8 cellular contexts compared by ENCODE assay signal in the genomic region with DNA sequence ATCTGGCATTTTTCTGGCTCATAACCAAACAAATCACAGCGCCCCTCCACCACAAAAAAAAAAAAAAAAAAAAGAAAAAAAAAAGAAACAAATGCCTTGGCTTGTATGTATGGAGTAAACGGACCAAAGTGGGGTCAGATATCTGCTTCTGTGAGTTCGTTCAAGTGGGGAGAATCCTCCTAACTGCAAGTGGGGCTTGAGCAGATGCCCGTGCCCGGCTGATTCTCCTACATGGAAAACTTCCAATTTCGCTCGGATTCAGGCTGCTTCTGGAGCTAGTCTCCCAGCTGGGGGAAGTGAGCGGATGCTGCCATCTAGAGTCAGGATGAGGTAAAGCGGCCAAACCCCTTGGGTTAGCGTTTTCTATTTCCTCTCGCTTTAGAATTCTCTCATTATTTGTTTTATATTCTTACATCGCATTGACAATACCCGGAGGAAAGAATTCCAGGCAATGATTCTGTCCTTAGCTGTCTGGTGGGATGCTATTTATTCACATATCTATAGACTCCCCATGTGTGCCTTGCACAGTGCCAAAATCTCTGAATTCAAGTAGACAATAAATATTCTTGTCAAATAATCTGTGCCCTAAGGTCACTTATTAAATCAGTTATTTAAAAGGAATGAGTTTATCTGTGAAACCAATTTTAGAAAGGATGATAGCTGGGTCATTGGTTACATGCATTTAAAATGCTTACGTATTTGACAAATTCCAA.
DNase-seq lines count a peak whose midpoint lies in the region; ATAC-seq and TF ChIP-seq lines count a peak whose summit lies in the region.

No MANE protein-coding gene starts in this region.

- CTCF ChIA-PET in activated CD4-positive, alpha-beta T cell treated with anti-CD3 and anti-CD28 coated beads, Interleukin-2, amount 10 ng/mL, durations not matched to agents 7 days and 5 days (lab: Charles Lee) = interaction anchor here (0.6 to 1.5 kb wide), 7 partner anchors 12 to 1715 kb away, joined by 3 to 5 read pairs (median 3); no protein-coding TSS in a partner anchor

- H3K4me1 ChIP-seq in lung (ENCODE audit: control insufficient read depth in 2 of 2, insufficient read depth in 2 of 2, low read length in 2 of 2) = peaks cover 0 to 2% of the 10 kb centered on the region in 2 donors

- no peaks in the 10 kb centered on the region for H3K36me3 Mint-ChIP-seq in activated CD4-positive, alpha-beta T cell treated with anti-CD3 and anti-CD28 coated beads, Interleukin-2, amount 10 ng/mL, durations not matched to agents 7 days and 5 days (ENCODE audit: low read depth)

- H3K36me3 ChIP-seq in lung (ENCODE audit: control insufficient read depth in 2 of 2, insufficient read depth in 2 of 2, low read length in 2 of 2) = no peaks in the 10 kb centered on the region

- H3K9me3 ChIP-seq in lung (ENCODE audit: control insufficient read depth in 2 of 2, insufficient read depth in 1 of 2, low read length in 1 of 2) = peaks cover 0 to 3% of the 10 kb centered on the region in 2 donors

- H3K27me3 Mint-ChIP-seq in activated CD4-positive, alpha-beta T cell treated with anti-CD3 and anti-CD28 coated beads, Interleukin-2, amount 10 ng/mL, durations not matched to agents 7 days and 5 days = peaks cover 34% of the 10 kb centered on the region

- DNase-seq in AML-193 (lab: John Stamatoyannopoulos, UW) (peak; percentile 17 to 38), NCI-H510A (lab: John Stamatoyannopoulos, UW) (peak; percentile 33), ecto neural progenitor cell (ENCODE audit: low spot score) (peak; percentile 77), lung (ENCODE audit: low spot score) (peak; percentile 76)
- peak; percentile 64 for DNase-seq in activated CD4-positive, alpha-beta T cell treated with anti-CD3 and anti-CD28 coated beads, Interleukin-2, amount 10 ng/mL, durations not matched to agents 7 days and 5 days
- peak; percentile 30 for DNase-seq in stimulated activated CD8-positive, alpha-beta memory T cell treated with anti-CD3 and anti-CD28 coated beads, Interleukin-12 subunit alpha, Interleukin-12 subunit beta, amount 100 ng/mL, for 1 hour (ENCODE audit: low read depth)

- H3K4me1 Mint-ChIP-seq in activated CD4-positive, alpha-beta T cell treated with anti-CD3 and anti-CD28 coated beads, Interleukin-2, amount 10 ng/mL, durations not matched to agents 7 days and 5 days = peaks cover 20% of the 10 kb centered on the region

- no peak overlapping the region for H3K4me3 ChIP-seq in lung

- no peaks in the 10 kb centered on the region for H3K9me3 Mint-ChIP-seq in activated CD4-positive, alpha-beta T cell treated with anti-CD3 and anti-CD28 coated beads, Interleukin-2, amount 10 ng/mL, durations not matched to agents 7 days and 5 days

- no peaks in the 10 kb centered on the region for H3K27me3 ChIP-seq in lung (ENCODE audit: control insufficient read depth, insufficient read depth)

- peak; percentile 68 for TF ChIP-seq CTCF in lung (IDR thresholded peaks at IDR 0.05; ENCODE audit: control extremely low read depth, extremely low read depth)

- POLR2A ChIA-PET in activated CD4-positive, alpha-beta T cell treated with anti-CD3 and anti-CD28 coated beads, Interleukin-2, amount 10 ng/mL, durations not matched to agents 7 days and 5 days (lab: Charles Lee) = no interaction called here

- peak overlapping the region; percentile 11 for H3K27ac Mint-ChIP-seq in activated CD4-positive, alpha-beta T cell treated with anti-CD3 and anti-CD28 coated beads, Interleukin-2, amount 10 ng/mL, durations not matched to agents 7 days and 5 days

- no peak overlapping the region for H3K27ac ChIP-seq in lung (ENCODE audit: low read depth in 1 of 2, low read length in 1 of 2)

- peak overlapping the region; percentile 79 for H3K4me3 Mint-ChIP-seq in activated CD4-positive, alpha-beta T cell treated with anti-CD3 and anti-CD28 coated beads, Interleukin-2, amount 10 ng/mL, durations not matched to agents 7 days and 5 days

- peak; percentile 67 for ATAC-seq in GM18909 (IDR thresholded peaks at IDR 0.05; ENCODE audit: poor library complexity, unreplicated experiment)
- peak; percentile 65 for ATAC-seq in HG03280 (IDR thresholded peaks at IDR 0.05; ENCODE audit: unreplicated experiment)
- peak; percentile 71 for ATAC-seq in lung (ENCODE audit: insufficient read depth, low FRiP score)

- WGBS in lung, 2 donors = 7 to 8% methylated on average over 14 of the region's 14 CpGs
